ENCODE assay signal across 15 cellular contexts in genomic region chr2:47036489-47036769, GRCh38.
A peak's percentile ranks its signal among the peaks of the same experiment; 100 is the strongest.
DNase-seq lines count a peak whose midpoint lies in the region; ATAC-seq and TF ChIP-seq lines count a peak whose summit lies in the region.
"Had no signal": no experiment of that assay in that cellular context is flagged by ENCODE, and none has a peak within 500 bp of the region (broad histone marks: within the 10 kb centered on the region; RNA-seq: fewer than 3 reads in every experiment).

No MANE protein-coding gene starts in this region.

- H2BK12ac ChIP-seq in neuronal stem cell (ENCODE audit: low read length) = no peak overlapping the region

- H3K79me1 ChIP-seq in neuronal stem cell (ENCODE audit: low read depth, low read length) = no peaks in the 10 kb centered on the region

- H3K27me3 Mint-ChIP-seq in GM23338 (ENCODE audit: insufficient read depth, low read depth, poor library complexity) = peaks cover 13% of the 10 kb centered on the region
- H3K27me3 Mint-ChIP-seq: activated CD4-positive, alpha-beta memory T cell treated with anti-CD3 and anti-CD28 coated beads for 36 hours; stimulated activated naive B cell treated with anti-CD40 and anti-IgM and Interleukin-4, amounts not matched to agents 10 μg/mL and 1 μg/mL and 100 μg/mL, for 72 hours had no signal

- H3K4me2 ChIP-seq in BLaER1 = peak overlapping the region; percentile 38; the same call in 1 of the 2 replicates
- no peak overlapping the region for H3K4me2 ChIP-seq in GM23338
- H3K4me2 ChIP-seq in neuronal stem cell (ENCODE audit: insufficient read depth, low read length, poor library complexity, severe bottlenecking) = no peak overlapping the region

- no peak overlapping the region for H3K18ac ChIP-seq in neuronal stem cell (ENCODE audit: low read length)

- H3K4me3 ChIP-seq in BLaER1 (no peak overlapping the region), GM23338 (no peak overlapping the region), body of pancreas (no peak overlapping the region), neuronal stem cell (ENCODE audit: low read length in 2 of 2) (no peak overlapping the region)
- H3K4me3 ChIP-seq: ovary, SK-N-MC had no signal

- H3K9ac ChIP-seq in BLaER1 (no peak overlapping the region), neuronal stem cell (ENCODE audit: low read depth, low read length, poor library complexity) (no peak overlapping the region)

- H3K79me2 ChIP-seq in GM23338 (replicated peaks; ENCODE audit: insufficient read depth) = no peaks in the 10 kb centered on the region

- H2BK120ac ChIP-seq in neuronal stem cell (ENCODE audit: low read depth, low read length) = no peak overlapping the region

- peaks cover 10% of the 10 kb centered on the region; the same call in 1 of the 2 replicates for H3F3A ChIP-seq in GM23338 (replicated peaks; ENCODE audit: low read depth)

- H3K9me3 Mint-ChIP-seq in GM23338 = no peaks in the 10 kb centered on the region
- H3K9me3 Mint-ChIP-seq: activated CD4-positive, alpha-beta memory T cell treated with anti-CD3 and anti-CD28 coated beads for 36 hours; stimulated activated naive B cell treated with anti-CD40 and anti-IgM and Interleukin-4, amounts not matched to agents 10 μg/mL and 1 μg/mL and 100 μg/mL, for 72 hours had no signal

- H3K14ac ChIP-seq in neuronal stem cell (ENCODE audit: low read length) = no peak overlapping the region

- H3K9me2 ChIP-seq in GM23338 (ENCODE audit: insufficient read depth) = no peaks in the 10 kb centered on the region

- DNase-seq in GM23338 (ENCODE audit: low spot score) (no peak), body of pancreas (no peak), neuronal stem cell (ENCODE audit: low spot score) (no peak), islet precursor cell (no peak)
- DNase-seq in stimulated activated CD8-positive, alpha-beta memory T cell treated with anti-CD3 and anti-CD28 coated beads, Interleukin-4, amount 100 ng/mL, for 48 hours = no peak
- DNase-seq: activated CD4-positive, alpha-beta memory T cell treated with anti-CD3 and anti-CD28 coated beads for 36 hours; effector CD4-positive, alpha-beta T cell; NCI-H1694 treated with DMSO at 0.1 percent for 48 hours; NK-92 treated with Interleukin-12 subunit alpha and Interleukin-12 subunit beta, amount 100 ng/mL, for 24 hours; ovary; stimulated activated naive B cell treated with anti-CD40 and anti-IgM and Interleukin-4, amounts not matched to agents 10 μg/mL and 1 μg/mL and 100 μg/mL, for 72 hours had no signal

- H2AK5ac ChIP-seq in neuronal stem cell (ENCODE audit: low read depth, low read length) = no peak overlapping the region

- ATAC-seq in GM23338 (no peak), body of pancreas (no peak), GM18861 (IDR thresholded peaks at IDR 0.05; ENCODE audit: unreplicated experiment) (no peak), HG02973 (IDR thresholded peaks at IDR 0.05; ENCODE audit: unreplicated experiment) (no peak)
- ATAC-seq: stimulated activated naive B cell treated with anti-CD40 and anti-IgM and Interleukin-4, amounts not matched to agents 10 μg/mL and 1 μg/mL and 100 μg/mL, for 72 hours had no signal

- H2BK5ac ChIP-seq in neuronal stem cell (ENCODE audit: low read length) = no peak overlapping the region

- no peak overlapping the region for H2BK15ac ChIP-seq in neuronal stem cell (ENCODE audit: low read length)

- H3K36me3 ChIP-seq in BLaER1 = peaks cover 99% of the 10 kb centered on the region
- H3K36me3 ChIP-seq in GM23338 (ENCODE audit: insufficient read depth) = 0 out of 2 replicates have a peak, but pooled peaks cover 2% of the 10 kb centered on the region
- H3K36me3 ChIP-seq in body of pancreas (replicated peaks in 1 of 2; ENCODE audit: insufficient read depth in 1 of 2, low read depth in 2 of 2) = no peaks in the 10 kb centered on the region
- peaks cover 0 to 6% of the 10 kb centered on the region in 2 donors for H3K36me3 ChIP-seq in neuronal stem cell (replicated peaks in 1 of 2; ENCODE audit: control insufficient read depth in 2 of 2, insufficient read depth in 2 of 2, low read length in 2 of 2)
- H3K36me3 ChIP-seq: ovary had no signal

- peaks cover 31% of the 10 kb centered on the region for H3K4me1 Mint-ChIP-seq in GM23338

- H3K23ac ChIP-seq in neuronal stem cell (ENCODE audit: low read depth, low read length, poor library complexity) = no peak overlapping the region

- no peaks in the 10 kb centered on the region for H3K36me3 Mint-ChIP-seq in GM23338 (ENCODE audit: low read depth)

- H4K8ac ChIP-seq in neuronal stem cell (ENCODE audit: low read depth, low read length) = no peak overlapping the region

- no peaks in the 10 kb centered on the region for H3K9me3 ChIP-seq in BLaER1
- no peaks in the 10 kb centered on the region for H3K9me3 ChIP-seq in body of pancreas
- H3K9me3 ChIP-seq in neuronal stem cell (replicated peaks in 1 of 2; ENCODE audit: control insufficient read depth in 2 of 2, insufficient read depth in 1 of 2, low read depth in 1 of 2, low read length in 2 of 2) = no peaks in the 10 kb centered on the region
- H3K9me3 ChIP-seq: ovary had no signal

- H3K4me3 Mint-ChIP-seq in GM23338 = no peak overlapping the region
- H3K4me3 Mint-ChIP-seq: activated CD4-positive, alpha-beta memory T cell treated with anti-CD3 and anti-CD28 coated beads for 36 hours; stimulated activated naive B cell treated with anti-CD40 and anti-IgM and Interleukin-4, amounts not matched to agents 10 μg/mL and 1 μg/mL and 100 μg/mL, for 72 hours had no signal

- TF ChIP-seq POLR2A in body of pancreas (IDR thresholded peaks at IDR 0.05) = no peak

- H3K27me3 ChIP-seq in BLaER1 (no peaks in the 10 kb centered on the region), GM23338 (ENCODE audit: insufficient read depth) (no peaks in the 10 kb centered on the region), body of pancreas (no peaks in the 10 kb centered on the region), neuronal stem cell (ENCODE audit: control insufficient read depth in 3 of 3, insufficient read depth in 3 of 3, low read depth in 1 of 3, low read length in 3 of 3) (no peaks in the 10 kb centered on the region)
- H3K27me3 ChIP-seq: ovary had no signal

- H4K20me1 ChIP-seq in BLaER1 (peaks cover 99% of the 10 kb centered on the region), GM23338 (replicated peaks; ENCODE audit: insufficient read depth) (0 out of 2 replicates have a peak, but pooled peaks cover 3% of the 10 kb centered on the region)

- no peak overlapping the region for H2AFZ ChIP-seq in GM23338
- no peak overlapping the region for H2AFZ ChIP-seq in neuronal stem cell (ENCODE audit: low read length)

- intact Hi-C loops in body of pancreas (cut with DNase I) = no loop called here

- H3K27ac ChIP-seq in BLaER1 (no peak overlapping the region), GM23338 (ENCODE audit: low read depth) (no peak overlapping the region), body of pancreas (peak overlapping the region in 3 of 4 donors; percentile 81 to 92 (median 92)), neuronal stem cell (replicated peaks; ENCODE audit: low read length) (peak overlapping the region; percentile 93)
- H3K27ac ChIP-seq: SK-N-MC had no signal

- H3K4ac ChIP-seq in neuronal stem cell (ENCODE audit: low read length) = no peak overlapping the region

- H3K27ac Mint-ChIP-seq in GM23338 = peak overlapping the region; percentile 78
- H3K27ac Mint-ChIP-seq: activated CD4-positive, alpha-beta memory T cell treated with anti-CD3 and anti-CD28 coated beads for 36 hours had no signal

- H3K4me1 ChIP-seq in BLaER1 (peaks cover 99% of the 10 kb centered on the region), GM23338 (ENCODE audit: insufficient read depth) (peaks cover 20% of the 10 kb centered on the region), body of pancreas (peaks cover 44% of the 10 kb centered on the region), neuronal stem cell (ENCODE audit: control insufficient read depth in 2 of 2, insufficient read depth in 1 of 2, low read depth in 1 of 2, low read length in 2 of 2) (peaks cover 38 to 42% of the 10 kb centered on the region in 2 donors)

- TF ChIP-seq CTCF in GM23338 (conservative IDR thresholded peaks at IDR 0.05; ENCODE audit: low read depth in 2 of 2) (no peak), body of pancreas (IDR thresholded peaks at IDR 0.05) (no peak)

- 92 to 93% methylated on average over 4 of the region's 4 CpGs for WGBS in body of pancreas, 2 donors
- no CpG with 5 or more reads among the region's 4 CpGs for WGBS in neuronal stem cell (ENCODE audit: extremely low coverage in 2 of 2, insufficient read length in 2 of 2, insufficient replicate concordance in 1 of 2), 2 donors

- H4K91ac ChIP-seq in neuronal stem cell (ENCODE audit: low read depth, low read length, poor library complexity) = no peak overlapping the region

TF ChIP-seq in GM23338, 12 proteins besides CTCF, POLR2A, EP300 and RAD21:
- TF ChIP-seq JUNB (IDR thresholded peaks at IDR 0.05; ENCODE audit: unreplicated experiment) (no peak), EZH2phosphoT487 (IDR thresholded peaks at IDR 0.05; ENCODE audit: unreplicated experiment) (no peak), ZNF114 (CRISPR knock-in tag; IDR thresholded peaks at IDR 0.05) (no peak), CREB1 (CRISPR knock-in tag; IDR thresholded peaks at IDR 0.05; ENCODE audit: low read depth) (no peak)

Comparison
In these comparisons a context has a peak if more than half of its experiments do, and no peak if none do; other contexts are left out.
1. H3K27ac ChIP-seq: peak in body of pancreas (3 of 4) and neuronal stem cell (single experiment); none in BLaER1 (single experiment) and GM23338 (single experiment).